In genomic region chr6:56387621-56388413, GRCh38 we compare ENCODE assay signal across 13 cellular contexts.
DNase-seq lines count a peak whose midpoint lies in the region; ATAC-seq, FAIRE-seq and TF ChIP-seq lines count a peak whose summit lies in the region.
"Had no signal": no experiment of that assay in that cellular context is flagged by ENCODE, and none has a peak within 500 bp of the region (broad histone marks: within the 10 kb centered on the region; RNA-seq: fewer than 3 reads in every experiment).

No MANE protein-coding gene starts in this region.

- peak overlapping the region in 1 of 2 donors; percentile 21 for H3K27ac ChIP-seq in small intestine (ENCODE audit: low read depth in 1 of 2, low read length in 1 of 2)
- H3K27ac ChIP-seq: esophagus squamous epithelium had no signal

- no peak overlapping the region for H3K4me3 ChIP-seq in fibroblast of pulmonary artery (replicated peaks; ENCODE audit: low read depth, low read length)
- no peak overlapping the region for H3K4me3 ChIP-seq in small intestine (ENCODE audit: low read depth in 1 of 2, low read length in 2 of 2)
- H3K4me3 ChIP-seq: esophagus squamous epithelium had no signal

- peaks cover 3% of the 10 kb centered on the region for H3K4me1 Mint-ChIP-seq in type B pancreatic cell (ENCODE audit: unreplicated experiment)

- peaks cover 2 to 3% of the 10 kb centered on the region in 2 donors for H3K4me1 ChIP-seq in small intestine (ENCODE audit: control insufficient read depth in 2 of 2, insufficient read depth in 1 of 2, low read depth in 1 of 2, low read length in 1 of 2)

- no peaks in the 10 kb centered on the region for H3K27me3 Mint-ChIP-seq in type B pancreatic cell

- H3K4me3 Mint-ChIP-seq in type B pancreatic cell: no peak overlapping the region

- no peak for FAIRE-seq in small intestine (lab: Jason Lieb, UNC)

- TF ChIP-seq CTCF in fibroblast of pulmonary artery (IDR thresholded peaks at IDR 0.05; ENCODE audit: low read length, missing control alignments): no peak
- no peak for TF ChIP-seq CTCF in type B pancreatic cell (conservative IDR thresholded peaks at IDR 0.05)

- no peaks in the 10 kb centered on the region for H3K36me3 Mint-ChIP-seq in type B pancreatic cell
- H3K36me3 Mint-ChIP-seq: activated naive CD4-positive, alpha-beta T cell treated with anti-CD3 and anti-CD28 coated beads, Interleukin-2, amount 50 U/mL, for 72 hours had no signal

- peaks cover 5% of the 10 kb centered on the region for H3K9me3 Mint-ChIP-seq in type B pancreatic cell

- no peak overlapping the region for H3K27ac Mint-ChIP-seq in type B pancreatic cell
- H3K27ac Mint-ChIP-seq: activated naive CD4-positive, alpha-beta T cell treated with anti-CD3 and anti-CD28 coated beads, Interleukin-2, amount 50 U/mL, for 72 hours had no signal

- no peak for ATAC-seq in GM18861 (IDR thresholded peaks at IDR 0.05; ENCODE audit: unreplicated experiment)
- ATAC-seq: activated naive CD4-positive, alpha-beta T cell treated with anti-CD3 and anti-CD28 coated beads, Interleukin-2, amount 50 U/mL, for 72 hours had no signal

- H3K27me3 ChIP-seq in small intestine (ENCODE audit: control insufficient read depth in 2 of 2, insufficient read depth in 2 of 2, low read length in 2 of 2): no peaks in the 10 kb centered on the region
- H3K27me3 ChIP-seq: esophagus squamous epithelium had no signal

- DNase-seq in LoVo (ENCODE audit: low spot score) (peak; percentile 3), NCI-H69 (lab: John Stamatoyannopoulos, UW) (peak; percentile 52), fibroblast of pulmonary artery (ENCODE audit: low read depth) (peak; percentile 28), small intestine (peak; percentile 84), NCI-H2107 treated with DMSO at 0.1 percent for 48 hours (lab: John Stamatoyannopoulos, UW; ENCODE audit: unreplicated experiment) (no peak), iPS-NIHi11 (ENCODE audit: low spot score) (no peak), type B pancreatic cell (ENCODE audit: extremely low spot score, unreplicated experiment) (no peak)
- DNase-seq: C1 segment of cervical spinal cord, esophagus squamous epithelium, KBM-7, NCI-H2171 had no signal

- no peaks in the 10 kb centered on the region for H3K36me3 ChIP-seq in small intestine (ENCODE audit: control insufficient read depth in 2 of 2, insufficient read depth in 2 of 2, low read length in 2 of 2)
- H3K36me3 ChIP-seq: esophagus squamous epithelium had no signal

- H3K9me3 ChIP-seq in small intestine (ENCODE audit: control insufficient read depth, low read depth): no peaks in the 10 kb centered on the region
- H3K9me3 ChIP-seq: esophagus squamous epithelium had no signal

- WGBS in small intestine, 3 donors: 42 to 75% (median 54%) methylated on average over 2 of the region's 2 CpGs

Comparison
In these comparisons a context has a peak if more than half of its experiments do, and no peak if none do; other contexts are left out.
1. DNase-seq: peak in LoVo (single experiment), NCI-H69 (single experiment), fibroblast of pulmonary artery (single experiment) and small intestine (single experiment); none in NCI-H2107 treated with DMSO at 0.1 percent for 48 hours (single experiment), iPS-NIHi11 (single experiment) and type B pancreatic cell (single experiment).